In the genomic region with DNA sequence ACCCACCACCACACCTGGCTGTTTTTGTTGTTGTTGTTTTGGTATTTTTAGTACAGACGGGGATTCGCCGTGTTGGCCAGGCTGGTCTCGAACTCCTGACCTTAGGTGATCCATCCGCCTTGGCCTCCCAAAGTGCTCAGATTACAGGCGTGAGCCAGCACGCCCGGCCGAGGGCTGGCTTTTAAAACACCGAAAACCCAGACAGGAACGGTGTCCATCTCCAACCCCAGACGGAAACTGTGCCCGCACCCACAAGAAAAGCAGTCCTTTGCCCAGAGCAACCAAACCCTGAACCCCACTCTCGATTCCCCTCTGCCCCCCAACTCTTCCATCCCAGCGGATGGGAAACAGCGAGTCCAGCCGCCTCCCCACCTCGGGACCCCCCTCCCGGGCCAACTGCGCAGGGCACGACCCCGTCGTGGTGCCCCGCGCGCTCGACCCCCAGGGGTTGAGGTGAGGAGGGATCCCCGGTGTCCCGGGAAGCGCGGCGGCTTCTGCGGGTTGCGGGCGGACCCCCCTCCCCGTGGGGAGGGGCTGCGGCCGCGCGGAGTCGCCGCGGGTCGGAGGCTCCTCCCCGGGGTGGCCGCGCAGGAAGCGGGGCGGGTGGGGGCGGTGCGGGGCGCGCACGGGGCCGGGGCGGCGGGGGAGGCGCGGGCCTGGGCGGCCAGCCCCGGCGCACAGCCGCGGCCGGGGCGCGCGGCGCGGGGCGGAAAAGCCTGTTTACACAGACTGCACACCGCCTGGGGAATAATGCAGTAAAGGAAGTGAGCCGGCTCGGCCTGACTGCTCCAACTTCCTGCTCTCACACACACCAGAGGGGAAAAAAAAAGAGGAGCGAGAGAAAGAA, we compare ENCODE assay signal across 1 cellular context.
TF ChIP-seq lines count a peak whose summit lies in the region.

A gene (plus strand): TSS at position 651 of the 847 bp plus-strand sequence.

TF ChIP-seq in HEK293, 187 proteins besides CTCF, POLR2A, EP300 and RAD21 (continued from another document and continues in another):
- TF ChIP-seq, protein P1, sequence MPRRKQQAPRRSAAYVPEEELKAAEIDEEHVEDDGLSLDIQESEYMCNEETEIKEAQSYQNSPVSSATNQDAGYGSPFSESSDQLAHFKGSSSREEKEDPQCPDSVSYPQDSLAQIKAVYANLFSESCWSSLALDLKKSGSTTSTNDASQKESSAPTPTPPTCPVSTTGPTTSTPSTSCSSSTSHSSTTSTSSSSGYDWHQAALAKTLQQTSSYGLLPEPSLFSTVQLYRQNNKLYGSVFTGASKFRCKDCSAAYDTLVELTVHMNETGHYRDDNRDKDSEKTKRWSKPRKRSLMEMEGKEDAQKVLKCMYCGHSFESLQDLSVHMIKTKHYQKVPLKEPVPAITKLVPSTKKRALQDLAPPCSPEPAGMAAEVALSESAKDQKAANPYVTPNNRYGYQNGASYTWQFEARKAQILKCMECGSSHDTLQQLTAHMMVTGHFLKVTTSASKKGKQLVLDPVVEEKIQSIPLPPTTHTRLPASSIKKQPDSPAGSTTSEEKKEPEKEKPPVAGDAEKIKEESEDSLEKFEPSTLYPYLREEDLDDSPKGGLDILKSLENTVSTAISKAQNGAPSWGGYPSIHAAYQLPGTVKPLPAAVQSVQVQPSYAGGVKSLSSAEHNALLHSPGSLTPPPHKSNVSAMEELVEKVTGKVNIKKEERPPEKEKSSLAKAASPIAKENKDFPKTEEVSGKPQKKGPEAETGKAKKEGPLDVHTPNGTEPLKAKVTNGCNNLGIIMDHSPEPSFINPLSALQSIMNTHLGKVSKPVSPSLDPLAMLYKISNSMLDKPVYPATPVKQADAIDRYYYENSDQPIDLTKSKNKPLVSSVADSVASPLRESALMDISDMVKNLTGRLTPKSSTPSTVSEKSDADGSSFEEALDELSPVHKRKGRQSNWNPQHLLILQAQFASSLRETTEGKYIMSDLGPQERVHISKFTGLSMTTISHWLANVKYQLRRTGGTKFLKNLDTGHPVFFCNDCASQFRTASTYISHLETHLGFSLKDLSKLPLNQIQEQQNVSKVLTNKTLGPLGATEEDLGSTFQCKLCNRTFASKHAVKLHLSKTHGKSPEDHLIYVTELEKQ (tag by site-specific recombination; IDR thresholded peaks at IDR 0.05; ENCODE audit: borderline replicate concordance): no peak
- TF ChIP-seq ZNF585B (tag by site-specific recombination; IDR thresholded peaks at IDR 0.05): no peak
- TF ChIP-seq, protein P2, sequence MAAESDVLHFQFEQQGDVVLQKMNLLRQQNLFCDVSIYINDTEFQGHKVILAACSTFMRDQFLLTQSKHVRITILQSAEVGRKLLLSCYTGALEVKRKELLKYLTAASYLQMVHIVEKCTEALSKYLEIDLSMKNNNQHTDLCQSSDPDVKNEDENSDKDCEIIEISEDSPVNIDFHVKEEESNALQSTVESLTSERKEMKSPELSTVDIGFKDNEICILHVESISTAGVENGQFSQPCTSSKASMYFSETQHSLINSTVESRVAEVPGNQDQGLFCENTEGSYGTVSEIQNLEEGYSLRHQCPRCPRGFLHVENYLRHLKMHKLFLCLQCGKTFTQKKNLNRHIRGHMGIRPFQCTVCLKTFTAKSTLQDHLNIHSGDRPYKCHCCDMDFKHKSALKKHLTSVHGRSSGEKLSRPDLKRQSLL (tag by site-specific recombination; IDR thresholded peaks at IDR 0.05): no peak
- TF ChIP-seq ZBTB21 (tag by site-specific recombination; IDR thresholded peaks at IDR 0.05): no peak
- no peak for TF ChIP-seq TCF7L2 (IDR thresholded peaks at IDR 0.05; ENCODE audit: borderline replicate concordance, low read depth, low read length)
- TF ChIP-seq ZNF121 (tag by site-specific recombination; IDR thresholded peaks at IDR 0.05): no peak
- TF ChIP-seq, protein P3, sequence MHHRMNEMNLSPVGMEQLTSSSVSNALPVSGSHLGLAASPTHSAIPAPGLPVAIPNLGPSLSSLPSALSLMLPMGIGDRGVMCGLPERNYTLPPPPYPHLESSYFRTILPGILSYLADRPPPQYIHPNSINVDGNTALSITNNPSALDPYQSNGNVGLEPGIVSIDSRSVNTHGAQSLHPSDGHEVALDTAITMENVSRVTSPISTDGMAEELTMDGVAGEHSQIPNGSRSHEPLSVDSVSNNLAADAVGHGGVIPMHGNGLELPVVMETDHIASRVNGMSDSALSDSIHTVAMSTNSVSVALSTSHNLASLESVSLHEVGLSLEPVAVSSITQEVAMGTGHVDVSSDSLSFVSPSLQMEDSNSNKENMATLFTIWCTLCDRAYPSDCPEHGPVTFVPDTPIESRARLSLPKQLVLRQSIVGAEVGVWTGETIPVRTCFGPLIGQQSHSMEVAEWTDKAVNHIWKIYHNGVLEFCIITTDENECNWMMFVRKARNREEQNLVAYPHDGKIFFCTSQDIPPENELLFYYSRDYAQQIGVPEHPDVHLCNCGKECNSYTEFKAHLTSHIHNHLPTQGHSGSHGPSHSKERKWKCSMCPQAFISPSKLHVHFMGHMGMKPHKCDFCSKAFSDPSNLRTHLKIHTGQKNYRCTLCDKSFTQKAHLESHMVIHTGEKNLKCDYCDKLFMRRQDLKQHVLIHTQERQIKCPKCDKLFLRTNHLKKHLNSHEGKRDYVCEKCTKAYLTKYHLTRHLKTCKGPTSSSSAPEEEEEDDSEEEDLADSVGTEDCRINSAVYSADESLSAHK (tag by site-specific recombination; IDR thresholded peaks at IDR 0.05): no peak
- no peak for TF ChIP-seq ZNF837 (tag by site-specific recombination; IDR thresholded peaks at IDR 0.05)
- TF ChIP-seq ZBTB17 (tag by site-specific recombination; IDR thresholded peaks at IDR 0.05): peak; percentile 44
- TF ChIP-seq, protein P4, sequence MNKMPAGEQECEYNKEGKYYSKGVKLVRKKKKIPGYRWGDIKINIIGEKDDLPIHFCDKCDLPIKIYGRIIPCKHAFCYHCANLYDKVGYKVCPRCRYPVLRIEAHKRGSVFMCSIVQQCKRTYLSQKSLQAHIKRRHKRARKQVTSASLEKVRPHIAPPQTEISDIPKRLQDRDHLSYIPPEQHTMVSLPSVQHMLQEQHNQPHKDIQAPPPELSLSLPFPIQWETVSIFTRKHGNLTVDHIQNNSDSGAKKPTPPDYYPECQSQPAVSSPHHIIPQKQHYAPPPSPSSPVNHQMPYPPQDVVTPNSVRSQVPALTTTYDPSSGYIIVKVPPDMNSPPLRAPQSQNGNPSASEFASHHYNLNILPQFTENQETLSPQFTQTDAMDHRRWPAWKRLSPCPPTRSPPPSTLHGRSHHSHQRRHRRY (tag by site-specific recombination; IDR thresholded peaks at IDR 0.05): no peak
- TF ChIP-seq GFI1B (tag by site-specific recombination; IDR thresholded peaks at IDR 0.05): no peak
- TF ChIP-seq, protein P5, sequence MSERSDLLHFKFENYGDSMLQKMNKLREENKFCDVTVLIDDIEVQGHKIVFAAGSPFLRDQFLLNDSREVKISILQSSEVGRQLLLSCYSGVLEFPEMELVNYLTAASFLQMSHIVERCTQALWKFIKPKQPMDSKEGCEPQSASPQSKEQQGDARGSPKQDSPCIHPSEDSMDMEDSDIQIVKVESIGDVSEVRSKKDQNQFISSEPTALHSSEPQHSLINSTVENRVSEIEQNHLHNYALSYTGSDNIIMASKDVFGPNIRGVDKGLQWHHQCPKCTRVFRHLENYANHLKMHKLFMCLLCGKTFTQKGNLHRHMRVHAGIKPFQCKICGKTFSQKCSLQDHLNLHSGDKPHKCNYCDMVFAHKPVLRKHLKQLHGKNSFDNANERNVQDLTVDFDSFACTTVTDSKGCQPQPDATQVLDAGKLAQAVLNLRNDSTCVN (tag by site-specific recombination; optimal IDR thresholded peaks at IDR 0.05): peak; percentile 77
- no peak for TF ChIP-seq SETDB1 (IDR thresholded peaks at IDR 0.05; ENCODE audit: insufficient read length, low read length)
- no peak for TF ChIP-seq ZNF623 (tag by site-specific recombination; IDR thresholded peaks at IDR 0.05)
- TF ChIP-seq ZNF274 (IDR thresholded peaks at IDR 0.05; ENCODE audit: low read length): no peak
- no peak for TF ChIP-seq ZNF274 (tag by site-specific recombination; IDR thresholded peaks at IDR 0.05; ENCODE audit: borderline replicate concordance)
- TF ChIP-seq, protein P6, sequence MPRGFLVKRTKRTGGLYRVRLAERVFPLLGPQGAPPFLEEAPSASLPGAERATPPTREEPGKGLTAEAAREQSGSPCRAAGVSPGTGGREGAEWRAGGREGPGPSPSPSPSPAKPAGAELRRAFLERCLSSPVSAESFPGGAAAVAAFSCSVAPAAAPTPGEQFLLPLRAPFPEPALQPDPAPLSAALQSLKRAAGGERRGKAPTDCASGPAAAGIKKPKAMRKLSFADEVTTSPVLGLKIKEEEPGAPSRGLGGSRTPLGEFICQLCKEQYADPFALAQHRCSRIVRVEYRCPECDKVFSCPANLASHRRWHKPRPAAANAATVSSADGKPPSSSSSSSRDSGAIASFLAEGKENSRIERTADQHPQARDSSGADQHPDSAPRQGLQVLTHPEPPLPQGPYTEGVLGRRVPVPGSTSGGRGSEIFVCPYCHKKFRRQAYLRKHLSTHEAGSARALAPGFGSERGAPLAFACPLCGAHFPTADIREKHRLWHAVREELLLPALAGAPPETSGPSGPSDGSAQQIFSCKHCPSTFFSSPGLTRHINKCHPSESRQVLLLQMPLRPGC (tag by site-specific recombination; IDR thresholded peaks at IDR 0.05): no peak
- TF ChIP-seq KLF7 (tag by site-specific recombination; IDR thresholded peaks at IDR 0.05; ENCODE audit: borderline replicate concordance): no peak
- 0 out of 2 replicates have a peak, but pooled peaks have one; percentile 7 for TF ChIP-seq KLF8 (tag by site-specific recombination; IDR thresholded peaks at IDR 0.05)
- TF ChIP-seq, protein P7, sequence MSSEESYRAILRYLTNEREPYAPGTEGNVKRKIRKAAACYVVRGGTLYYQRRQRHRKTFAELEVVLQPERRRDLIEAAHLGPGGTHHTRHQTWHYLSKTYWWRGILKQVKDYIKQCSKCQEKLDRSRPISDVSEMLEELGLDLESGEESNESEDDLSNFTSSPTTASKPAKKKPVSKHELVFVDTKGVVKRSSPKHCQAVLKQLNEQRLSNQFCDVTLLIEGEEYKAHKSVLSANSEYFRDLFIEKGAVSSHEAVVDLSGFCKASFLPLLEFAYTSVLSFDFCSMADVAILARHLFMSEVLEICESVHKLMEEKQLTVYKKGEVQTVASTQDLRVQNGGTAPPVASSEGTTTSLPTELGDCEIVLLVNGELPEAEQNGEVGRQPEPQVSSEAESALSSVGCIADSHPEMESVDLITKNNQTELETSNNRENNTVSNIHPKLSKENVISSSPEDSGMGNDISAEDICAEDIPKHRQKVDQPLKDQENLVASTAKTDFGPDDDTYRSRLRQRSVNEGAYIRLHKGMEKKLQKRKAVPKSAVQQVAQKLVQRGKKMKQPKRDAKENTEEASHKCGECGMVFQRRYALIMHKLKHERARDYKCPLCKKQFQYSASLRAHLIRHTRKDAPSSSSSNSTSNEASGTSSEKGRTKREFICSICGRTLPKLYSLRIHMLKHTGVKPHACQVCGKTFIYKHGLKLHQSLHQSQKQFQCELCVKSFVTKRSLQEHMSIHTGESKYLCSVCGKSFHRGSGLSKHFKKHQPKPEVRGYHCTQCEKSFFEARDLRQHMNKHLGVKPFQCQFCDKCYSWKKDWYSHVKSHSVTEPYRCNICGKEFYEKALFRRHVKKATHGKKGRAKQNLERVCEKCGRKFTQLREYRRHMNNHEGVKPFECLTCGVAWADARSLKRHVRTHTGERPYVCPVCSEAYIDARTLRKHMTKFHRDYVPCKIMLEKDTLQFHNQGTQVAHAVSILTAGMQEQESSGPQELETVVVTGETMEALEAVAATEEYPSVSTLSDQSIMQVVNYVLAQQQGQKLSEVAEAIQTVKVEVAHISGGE (tag by site-specific recombination; conservative IDR thresholded peaks at IDR 0.05; ENCODE audit: low read depth): peak; percentile 30; the same call in 1 of the 2 replicates
- TF ChIP-seq ZNF404 (tag by site-specific recombination; IDR thresholded peaks at IDR 0.05): no peak
- no peak for TF ChIP-seq ZNF394 (tag by site-specific recombination; IDR thresholded peaks at IDR 0.05; ENCODE audit: borderline replicate concordance)
- peak; percentile 72 for TF ChIP-seq ZNF600 (tag by site-specific recombination; IDR thresholded peaks at IDR 0.05)
- no peak for TF ChIP-seq ZNF248 (tag by site-specific recombination; IDR thresholded peaks at IDR 0.05)
- TF ChIP-seq ZNF302 (tag by site-specific recombination; IDR thresholded peaks at IDR 0.05; ENCODE audit: low read depth): no peak
- TF ChIP-seq ZNF157 (tag by site-specific recombination; IDR thresholded peaks at IDR 0.05): no peak
- TF ChIP-seq, protein P8, sequence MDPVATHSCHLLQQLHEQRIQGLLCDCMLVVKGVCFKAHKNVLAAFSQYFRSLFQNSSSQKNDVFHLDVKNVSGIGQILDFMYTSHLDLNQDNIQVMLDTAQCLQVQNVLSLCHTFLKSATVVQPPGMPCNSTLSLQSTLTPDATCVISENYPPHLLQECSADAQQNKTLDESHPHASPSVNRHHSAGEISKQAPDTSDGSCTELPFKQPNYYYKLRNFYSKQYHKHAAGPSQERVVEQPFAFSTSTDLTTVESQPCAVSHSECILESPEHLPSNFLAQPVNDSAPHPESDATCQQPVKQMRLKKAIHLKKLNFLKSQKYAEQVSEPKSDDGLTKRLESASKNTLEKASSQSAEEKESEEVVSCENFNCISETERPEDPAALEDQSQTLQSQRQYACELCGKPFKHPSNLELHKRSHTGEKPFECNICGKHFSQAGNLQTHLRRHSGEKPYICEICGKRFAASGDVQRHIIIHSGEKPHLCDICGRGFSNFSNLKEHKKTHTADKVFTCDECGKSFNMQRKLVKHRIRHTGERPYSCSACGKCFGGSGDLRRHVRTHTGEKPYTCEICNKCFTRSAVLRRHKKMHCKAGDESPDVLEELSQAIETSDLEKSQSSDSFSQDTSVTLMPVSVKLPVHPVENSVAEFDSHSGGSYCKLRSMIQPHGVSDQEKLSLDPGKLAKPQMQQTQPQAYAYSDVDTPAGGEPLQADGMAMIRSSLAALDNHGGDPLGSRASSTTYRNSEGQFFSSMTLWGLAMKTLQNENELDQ (tag by site-specific recombination; IDR thresholded peaks at IDR 0.05; ENCODE audit: low read depth): no peak
- TF ChIP-seq, protein P9, sequence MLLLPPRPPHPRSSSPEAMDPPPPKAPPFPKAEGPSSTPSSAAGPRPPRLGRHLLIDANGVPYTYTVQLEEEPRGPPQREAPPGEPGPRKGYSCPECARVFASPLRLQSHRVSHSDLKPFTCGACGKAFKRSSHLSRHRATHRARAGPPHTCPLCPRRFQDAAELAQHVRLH (tag by site-specific recombination; IDR thresholded peaks at IDR 0.05): no peak; the same call in 1 of the 2 replicates
- TF ChIP-seq, protein P10, sequence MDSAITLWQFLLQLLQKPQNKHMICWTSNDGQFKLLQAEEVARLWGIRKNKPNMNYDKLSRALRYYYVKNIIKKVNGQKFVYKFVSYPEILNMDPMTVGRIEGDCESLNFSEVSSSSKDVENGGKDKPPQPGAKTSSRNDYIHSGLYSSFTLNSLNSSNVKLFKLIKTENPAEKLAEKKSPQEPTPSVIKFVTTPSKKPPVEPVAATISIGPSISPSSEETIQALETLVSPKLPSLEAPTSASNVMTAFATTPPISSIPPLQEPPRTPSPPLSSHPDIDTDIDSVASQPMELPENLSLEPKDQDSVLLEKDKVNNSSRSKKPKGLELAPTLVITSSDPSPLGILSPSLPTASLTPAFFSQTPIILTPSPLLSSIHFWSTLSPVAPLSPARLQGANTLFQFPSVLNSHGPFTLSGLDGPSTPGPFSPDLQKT (IDR thresholded peaks at IDR 0.05; ENCODE audit: borderline replicate concordance, low read depth, low read length): no peak
- no peak for TF ChIP-seq ZNF423 (tag by site-specific recombination; IDR thresholded peaks at IDR 0.05)
- no peak for TF ChIP-seq HOXA7 (CRISPR knock-in tag; IDR thresholded peaks at IDR 0.05; ENCODE audit: borderline replicate concordance)
- peak; percentile 57; the same call in 1 of the 2 replicates for TF ChIP-seq GLIS1 (tag by site-specific recombination; IDR thresholded peaks at IDR 0.05)
- no peak for TF ChIP-seq YY1 (tag by site-specific recombination; IDR thresholded peaks at IDR 0.05)
- TF ChIP-seq ZBTB20 (tag by site-specific recombination; IDR thresholded peaks at IDR 0.05): peak; percentile 86
- no peak; the same call in 1 of the 2 replicates for TF ChIP-seq ZBTB7A (tag by site-specific recombination; IDR thresholded peaks at IDR 0.05; ENCODE audit: low read depth)
